Comparison of ENCODE assay signal across 1 cellular context in genomic region chr1:27000092-27000816, GRCh38.
TF ChIP-seq lines count a peak whose summit lies in the region.

No MANE protein-coding gene starts in this region.

TF ChIP-seq in HepG2, 621 proteins besides CTCF, POLR2A, EP300 and RAD21 (continued from another document):
- TF ChIP-seq ZNF639 (CRISPR knock-in tag; conservative IDR thresholded peaks at IDR 0.05) (no peak), USF2 (IDR thresholded peaks at IDR 0.05; ENCODE audit: low read depth, low read length) (no peak), USF2 (CRISPR knock-in tag; IDR thresholded peaks at IDR 0.05; ENCODE audit: borderline replicate concordance) (no peak), KLF15 (CRISPR knock-in tag; IDR thresholded peaks at IDR 0.05; ENCODE audit: borderline replicate concordance) (no peak), ZNF7 (CRISPR knock-in tag; IDR thresholded peaks at IDR 0.05) (no peak), PLSCR1 (CRISPR knock-in tag; IDR thresholded peaks at IDR 0.05; ENCODE audit: borderline replicate concordance) (no peak), SIN3A (IDR thresholded peaks at IDR 0.05; ENCODE audit: borderline replicate concordance, low read depth, low read length) (no peak), ZNF460 (CRISPR knock-in tag; IDR thresholded peaks at IDR 0.05; ENCODE audit: borderline replicate concordance) (no peak), BCL6 (CRISPR knock-in tag; IDR thresholded peaks at IDR 0.05) (no peak), FOXP1 (IDR thresholded peaks at IDR 0.05) (no peak), FOXP1 (CRISPR knock-in tag; IDR thresholded peaks at IDR 0.05) (no peak), NFE2 (CRISPR knock-in tag; IDR thresholded peaks at IDR 0.05) (no peak), ZNF891 (CRISPR knock-in tag; IDR thresholded peaks at IDR 0.05) (no peak), ZSCAN9 (CRISPR knock-in tag; IDR thresholded peaks at IDR 0.05; ENCODE audit: borderline replicate concordance) (no peak), ZNF282 (IDR thresholded peaks at IDR 0.05; ENCODE audit: partially characterized antibody) (no peak), ZNF331 (CRISPR knock-in tag; IDR thresholded peaks at IDR 0.05) (no peak)
- TF ChIP-seq, protein P1, sequence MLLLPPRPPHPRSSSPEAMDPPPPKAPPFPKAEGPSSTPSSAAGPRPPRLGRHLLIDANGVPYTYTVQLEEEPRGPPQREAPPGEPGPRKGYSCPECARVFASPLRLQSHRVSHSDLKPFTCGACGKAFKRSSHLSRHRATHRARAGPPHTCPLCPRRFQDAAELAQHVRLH (CRISPR knock-in tag; IDR thresholded peaks at IDR 0.05; ENCODE audit: borderline replicate concordance, low read depth) = no peak
- TF ChIP-seq, protein P2, sequence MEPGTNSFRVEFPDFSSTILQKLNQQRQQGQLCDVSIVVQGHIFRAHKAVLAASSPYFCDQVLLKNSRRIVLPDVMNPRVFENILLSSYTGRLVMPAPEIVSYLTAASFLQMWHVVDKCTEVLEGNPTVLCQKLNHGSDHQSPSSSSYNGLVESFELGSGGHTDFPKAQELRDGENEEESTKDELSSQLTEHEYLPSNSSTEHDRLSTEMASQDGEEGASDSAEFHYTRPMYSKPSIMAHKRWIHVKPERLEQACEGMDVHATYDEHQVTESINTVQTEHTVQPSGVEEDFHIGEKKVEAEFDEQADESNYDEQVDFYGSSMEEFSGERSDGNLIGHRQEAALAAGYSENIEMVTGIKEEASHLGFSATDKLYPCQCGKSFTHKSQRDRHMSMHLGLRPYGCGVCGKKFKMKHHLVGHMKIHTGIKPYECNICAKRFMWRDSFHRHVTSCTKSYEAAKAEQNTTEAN (CRISPR knock-in tag; conservative IDR thresholded peaks at IDR 0.05) = no peak
TF ChIP-seq in HepG2: peak in this region for 13.
